Comparison of ENCODE assay signal across 11 cellular contexts in the genomic region with DNA sequence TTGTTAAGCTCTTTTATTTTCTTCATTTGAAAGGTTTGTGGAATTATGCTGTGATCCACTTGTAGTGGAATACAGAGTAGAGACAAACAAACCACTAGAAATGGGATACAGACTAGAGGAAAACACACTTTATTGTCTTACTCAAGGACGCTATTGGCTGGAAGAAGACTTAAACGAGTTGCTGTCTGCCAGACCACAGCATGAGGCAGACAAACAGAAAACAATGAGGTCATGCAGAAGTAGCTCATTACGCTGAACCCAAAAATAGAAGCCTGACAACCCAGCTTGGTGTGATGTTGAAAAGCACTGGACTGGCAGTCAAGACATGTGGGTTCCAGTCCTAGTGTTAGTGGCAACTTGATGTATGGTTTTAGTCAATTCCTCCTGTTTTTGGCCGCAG.
DNase-seq lines count a peak whose midpoint lies in the region; ATAC-seq, FAIRE-seq and TF ChIP-seq lines count a peak whose summit lies in the region.
"Had no signal": no experiment of that assay in that cellular context is flagged by ENCODE, and none has a peak within 500 bp of the region (broad histone marks: within the 10 kb centered on the region; RNA-seq: fewer than 3 reads in every experiment).

No MANE protein-coding gene starts in this region.

- H3K9me3 Mint-ChIP-seq in activated CD4-positive, alpha-beta T cell treated with anti-CD3 and anti-CD28 coated beads, Interleukin-2, amount 10 ng/mL, durations not matched to agents 7 days and 5 days: no peaks in the 10 kb centered on the region

- TF ChIP-seq CTCF in GM10266 (IDR thresholded peaks at IDR 0.05; ENCODE audit: control insufficient read depth, insufficient read depth, low read depth, missing control alignments) (no peak), endothelial cell of umbilical vein (IDR thresholded peaks at IDR 0.05; ENCODE audit: extremely low read depth in 1 of 2, insufficient read depth in 1 of 2, low read depth in 1 of 2, low read length in 2 of 2) (no peak), psoas muscle (IDR thresholded peaks at IDR 0.05) (no peak)

- no peak for TF ChIP-seq POLR2A in endothelial cell of umbilical vein (IDR thresholded peaks at IDR 0.05; ENCODE audit: low read depth, low read length)
- no peak for TF ChIP-seq POLR2A in GM12891 (IDR thresholded peaks at IDR 0.05; ENCODE audit: low read depth, low read length)

- WGBS in psoas muscle, 3 donors: 20 to 29% (median 26%) methylated on average over 4 of the region's 4 CpGs

- POLR2A ChIA-PET in endothelial cell of umbilical vein (lab: Charles Lee): no interaction called here
- POLR2A ChIA-PET in activated CD4-positive, alpha-beta T cell treated with anti-CD3 and anti-CD28 coated beads, Interleukin-2, amount 10 ng/mL, durations not matched to agents 7 days and 5 days (lab: Charles Lee): no interaction called here

- H3K9me1 ChIP-seq in endothelial cell of umbilical vein (replicated peaks; ENCODE audit: control insufficient read depth, extremely low read depth, insufficient read depth, low read length): no peaks in the 10 kb centered on the region

- H3K36me3 Mint-ChIP-seq in activated CD4-positive, alpha-beta T cell treated with anti-CD3 and anti-CD28 coated beads, Interleukin-2, amount 10 ng/mL, durations not matched to agents 7 days and 5 days (ENCODE audit: low read depth): no peaks in the 10 kb centered on the region
- H3K36me3 Mint-ChIP-seq: memory B cell had no signal

- H3K36me3 ChIP-seq in endothelial cell of umbilical vein (ENCODE audit: control insufficient read depth in 2 of 2, extremely low read depth in 1 of 2, insufficient read depth in 2 of 2, low read length in 2 of 2) (no peaks in the 10 kb centered on the region), psoas muscle (ENCODE audit: insufficient read depth in 1 of 2, low read depth in 1 of 2) (no peaks in the 10 kb centered on the region)

- no peak overlapping the region for H3K4me3 Mint-ChIP-seq in activated CD4-positive, alpha-beta T cell treated with anti-CD3 and anti-CD28 coated beads, Interleukin-2, amount 10 ng/mL, durations not matched to agents 7 days and 5 days
- H3K4me3 Mint-ChIP-seq: memory B cell had no signal

- H3K27me3 ChIP-seq in endothelial cell of umbilical vein (ENCODE audit: control insufficient read depth in 2 of 2, insufficient read depth in 2 of 2, low read length in 2 of 2) (no peaks in the 10 kb centered on the region), psoas muscle (ENCODE audit: insufficient read depth in 3 of 3, low read length in 2 of 3) (no peaks in the 10 kb centered on the region)

- no peaks in the 10 kb centered on the region for H3K79me2 ChIP-seq in endothelial cell of umbilical vein (ENCODE audit: control insufficient read depth, insufficient read depth, low read length)

- no peak overlapping the region for H3K27ac ChIP-seq in endothelial cell of umbilical vein (ENCODE audit: insufficient read depth, low read depth, low read length)
- peak overlapping the region; percentile 62 for H3K27ac ChIP-seq in psoas muscle

- peak; percentile 66 to 90 (median 74) for ATAC-seq in psoas muscle

- peak overlapping the region; percentile 14 for H2AFZ ChIP-seq in endothelial cell of umbilical vein (ENCODE audit: low read depth, low read length)

- H3K27ac Mint-ChIP-seq in activated CD4-positive, alpha-beta T cell treated with anti-CD3 and anti-CD28 coated beads, Interleukin-2, amount 10 ng/mL, durations not matched to agents 7 days and 5 days: no peak overlapping the region
- H3K27ac Mint-ChIP-seq: memory B cell had no signal

- no peak overlapping the region for H3K9ac ChIP-seq in endothelial cell of umbilical vein (replicated peaks; ENCODE audit: extremely low read depth, insufficient read depth, low read length)

- FAIRE-seq in endothelial cell of umbilical vein (lab: Jason Lieb, UNC): no peak
- no peak for FAIRE-seq in GM12891 (lab: Jason Lieb, UNC)

- no TSS peak for BruUV-seq in endothelial cell of umbilical vein (replicated peaks; lab: Mats Ljungman, UMichigan)

- H3K4me1 ChIP-seq in endothelial cell of umbilical vein (ENCODE audit: control insufficient read depth, extremely low read depth, insufficient read depth, low read length): no peaks in the 10 kb centered on the region
- no peaks in the 10 kb centered on the region for H3K4me1 ChIP-seq in psoas muscle

- CTCF ChIA-PET in endothelial cell of umbilical vein (lab: Charles Lee): interaction anchor here (0.8 to 1.3 kb wide), 3 partner anchors 41 to 150 kb away, joined by 3 read pairs; no protein-coding TSS in a partner anchor
- CTCF ChIA-PET in activated CD4-positive, alpha-beta T cell treated with anti-CD3 and anti-CD28 coated beads, Interleukin-2, amount 10 ng/mL, durations not matched to agents 7 days and 5 days (lab: Charles Lee): no interaction called here

- H3K27me3 Mint-ChIP-seq in activated CD4-positive, alpha-beta T cell treated with anti-CD3 and anti-CD28 coated beads, Interleukin-2, amount 10 ng/mL, durations not matched to agents 7 days and 5 days: peaks cover 3% of the 10 kb centered on the region
- H3K27me3 Mint-ChIP-seq: memory B cell had no signal

- dilution Hi-C loops in endothelial cell of umbilical vein (cut with MboI; ENCODE audit: extremely low pct_ligation_motif_present, low sequenced_read_pairs): no loop called here

- H3K4me3 ChIP-seq in endothelial cell of umbilical vein (replicated peaks in 1 of 3; ENCODE audit: insufficient read depth in 1 of 3, low read depth in 1 of 3, low read length in 3 of 3) (no peak overlapping the region), psoas muscle (no peak overlapping the region)

- H4K20me1 ChIP-seq in endothelial cell of umbilical vein (replicated peaks; ENCODE audit: control insufficient read depth, extremely low read depth, insufficient read depth, low read length): no peaks in the 10 kb centered on the region

- H3K9me3 ChIP-seq in endothelial cell of umbilical vein (replicated peaks; ENCODE audit: control insufficient read depth, insufficient read depth, low read length) (no peaks in the 10 kb centered on the region), psoas muscle (no peaks in the 10 kb centered on the region)

- H3K4me1 Mint-ChIP-seq in activated CD4-positive, alpha-beta T cell treated with anti-CD3 and anti-CD28 coated beads, Interleukin-2, amount 10 ng/mL, durations not matched to agents 7 days and 5 days: no peaks in the 10 kb centered on the region
- H3K4me1 Mint-ChIP-seq: memory B cell had no signal

- peak; percentile 74 for DNase-seq in GM10266 (ENCODE audit: extremely low spot score)
- peak; percentile 29 for DNase-seq in NCI-H226
- DNase-seq in endothelial cell of umbilical vein (ENCODE audit: low read depth, low spot score): peak; percentile 50
- no peak for DNase-seq in psoas muscle
- DNase-seq in activated T-cell treated with anti-CD3 and anti-CD28 coated beads, Interleukin-2, amount 50 U/mL, for 48 hours: no peak
- no peak for DNase-seq in activated CD4-positive, alpha-beta T cell treated with anti-CD3 and anti-CD28 coated beads, Interleukin-2, amount 10 ng/mL, durations not matched to agents 7 days and 5 days
- no peak for DNase-seq in GM12891 (ENCODE audit: insufficient read length, low spot score)
- DNase-seq: activated naive CD4-positive, alpha-beta T cell; NCI-H82; stimulated activated naive CD4-positive, alpha-beta T cell treated with Interleukin-2 at 50 U/mL for 16 hours had no signal

- H3K4me2 ChIP-seq in endothelial cell of umbilical vein (ENCODE audit: insufficient read depth, low read length): no peak overlapping the region

- intact Hi-C loops in endothelial cell of umbilical vein (cut with micrococcal nuclease): no loop called here
- intact Hi-C loops in psoas muscle (cut with DNase I): no loop called here

TF ChIP-seq in endothelial cell of umbilical vein, 7 proteins besides CTCF, POLR2A, EP300 and RAD21:
- TF ChIP-seq, protein P1, sequence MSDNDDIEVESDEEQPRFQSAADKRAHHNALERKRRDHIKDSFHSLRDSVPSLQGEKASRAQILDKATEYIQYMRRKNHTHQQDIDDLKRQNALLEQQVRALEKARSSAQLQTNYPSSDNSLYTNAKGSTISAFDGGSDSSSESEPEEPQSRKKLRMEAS (IDR thresholded peaks at IDR 0.05; ENCODE audit: insufficient read depth, insufficient read length): no peak
- no peak for TF ChIP-seq JUN (IDR thresholded peaks at IDR 0.05; ENCODE audit: borderline replicate concordance, insufficient read depth, insufficient read length, low read depth)
- no peak for TF ChIP-seq FOS (IDR thresholded peaks at IDR 0.05; ENCODE audit: borderline replicate concordance, insufficient read depth, low read length)
- no peak for TF ChIP-seq EZH2 (IDR thresholded peaks at IDR 0.05; ENCODE audit: borderline replicate concordance, low read depth, low read length, severe bottlenecking)
- TF ChIP-seq MYC (IDR thresholded peaks at IDR 0.05; ENCODE audit: low read depth, low read length): no peak
- no peak for TF ChIP-seq POLR2AphosphoS5 (IDR thresholded peaks at IDR 0.05; ENCODE audit: insufficient read depth, low read depth, low read length)
- TF ChIP-seq GATA2 (IDR thresholded peaks at IDR 0.05; ENCODE audit: insufficient read depth, insufficient read length, low read depth, low read length): no peak

TF ChIP-seq in GM12891, 5 proteins besides CTCF, POLR2A, EP300 and RAD21:
- no peak for TF ChIP-seq TAF1 (IDR thresholded peaks at IDR 0.05; ENCODE audit: low read depth, low read length)
- TF ChIP-seq PAX5 (IDR thresholded peaks at IDR 0.05; ENCODE audit: insufficient read depth, low read length, severe bottlenecking): no peak

Comparison
In these comparisons a context has a peak if more than half of its experiments do, and no peak if none do; other contexts are left out.
1. DNase-seq: peak in GM10266 (single experiment), NCI-H226 (single experiment) and endothelial cell of umbilical vein (single experiment); none in psoas muscle (0 of 2), activated T-cell treated with anti-CD3 and anti-CD28 coated beads, Interleukin-2, amount 50 U/mL, for 48 hours (0 of 2), activated CD4-positive, alpha-beta T cell treated with anti-CD3 and anti-CD28 coated beads, Interleukin-2, amount 10 ng/mL, durations not matched to agents 7 days and 5 days (single experiment) and GM12891 (single experiment).